Comparison of ENCODE assay signal across 8 cellular contexts in genomic region chr2:200703132-200703925, GRCh38.
DNase-seq lines count a peak whose midpoint lies in the region; ATAC-seq and TF ChIP-seq lines count a peak whose summit lies in the region.

No MANE protein-coding gene starts in this region.

- no peak overlapping the region for H2BK15ac ChIP-seq in IMR-90 (ENCODE audit: low read depth, low read length)

- H3K9me3 ChIP-seq in IMR-90 (ENCODE audit: control insufficient read depth, insufficient read depth, low read length) (no peaks in the 10 kb centered on the region), right lobe of liver (no peaks in the 10 kb centered on the region)

- no peak overlapping the region for H2AK5ac ChIP-seq in IMR-90 (ENCODE audit: low read depth, low read length)

- no peak overlapping the region for H2AFZ ChIP-seq in IMR-90 (replicated peaks; ENCODE audit: low read length, poor library complexity)

- dilution Hi-C loops in IMR-90 (cut with HindIII; ENCODE audit: low sequenced_read_pairs, unreplicated experiment): no loop called here

- H3K4ac ChIP-seq in IMR-90 (ENCODE audit: low read depth, low read length): no peak overlapping the region

- no peak overlapping the region for H4K91ac ChIP-seq in IMR-90 (ENCODE audit: insufficient read depth, low read depth, low read length)

- H2BK20ac ChIP-seq in IMR-90 (ENCODE audit: low read depth, low read length): no peak overlapping the region

- no peak overlapping the region for H4K5ac ChIP-seq in IMR-90 (ENCODE audit: low read depth, low read length)

- H3K56ac ChIP-seq in IMR-90 (ENCODE audit: extremely low read depth, insufficient read depth, low read length): no peak overlapping the region

- no peaks in the 10 kb centered on the region for H3K36me3 ChIP-seq in IMR-90 (ENCODE audit: control insufficient read depth, insufficient read depth, low read length)
- H3K36me3 ChIP-seq in right lobe of liver: no peaks in the 10 kb centered on the region

- H3K27me3 ChIP-seq in IMR-90 (ENCODE audit: control insufficient read depth, insufficient read depth, low read length) (peaks cover 7% of the 10 kb centered on the region), right lobe of liver (no peaks in the 10 kb centered on the region)

- WGBS in IMR-90 (ENCODE audit: extremely low coverage in 2 of 2, insufficient read length in 1 of 2), 2 experiments: 50% methylated on average over 2 of the region's 6 CpGs; no CpG with 5 or more reads in 1 of the 2 experiments
- WGBS in right lobe of liver (ENCODE audit: insufficient coverage, low coverage, low lambda C conversion rate, missing lambda C conversion rate): 33% methylated on average over 6 of the region's 6 CpGs

- ATAC-seq in IMR-90 (ENCODE audit: low read depth) (peak; percentile 73), right lobe of liver (peak; percentile 61 to 75 (median 69)), HG03469 (IDR thresholded peaks at IDR 0.05; ENCODE audit: unreplicated experiment) (no peak)

- intact Hi-C loops in IMR-90 (cut with micrococcal nuclease): loop anchor here (1.0 to 5.0 kb wide), 5 partner anchors 85 to 730 kb away; partner anchors contain the start of gene SGO2
- intact Hi-C loops in right lobe of liver (cut with DNase I): no loop called here

- POLR2A ChIA-PET in IMR-90 (lab: Charles Lee; ENCODE audit: unreplicated experiment): no interaction called here

- no peak overlapping the region for H3K4me2 ChIP-seq in IMR-90 (ENCODE audit: low read depth, low read length)

- no peaks in the 10 kb centered on the region for H3K9me1 ChIP-seq in IMR-90 (ENCODE audit: insufficient read depth, low read length)

- no peaks in the 10 kb centered on the region for H4K20me1 ChIP-seq in IMR-90 (ENCODE audit: insufficient read depth, low read length)

- no peak overlapping the region for H2AK9ac ChIP-seq in IMR-90 (replicated peaks; ENCODE audit: low read depth, low read length, poor library complexity)

- no peak overlapping the region for H3K23ac ChIP-seq in IMR-90 (ENCODE audit: low read depth, low read length)

- no peak overlapping the region for H2BK5ac ChIP-seq in IMR-90 (ENCODE audit: low read depth, low read length, poor library complexity, severe bottlenecking)

- no peak overlapping the region for H4K8ac ChIP-seq in IMR-90 (ENCODE audit: low read depth in 2 of 2, low read length in 2 of 2)

- H3K27ac ChIP-seq in IMR-90 (ENCODE audit: insufficient read depth, low read length): no peak overlapping the region
- H3K27ac ChIP-seq in right lobe of liver: peak overlapping the region in 1 of 3 donors; percentile 88

- no peak overlapping the region for H3K4me3 ChIP-seq in IMR-90 (ENCODE audit: insufficient read depth, low read depth, low read length)
- no peak overlapping the region for H3K4me3 ChIP-seq in right lobe of liver

- peak; percentile 91 for TF ChIP-seq RAD21 in IMR-90 (IDR thresholded peaks at IDR 0.05; ENCODE audit: low read length)

- peak; percentile 88 for TF ChIP-seq CTCF in IMR-90 (conservative IDR thresholded peaks at IDR 0.05; ENCODE audit: low read depth, low read length)
- TF ChIP-seq CTCF in right lobe of liver (IDR thresholded peaks at IDR 0.05): peak; percentile 57 to 66 (median 64)

- H3K9ac ChIP-seq in IMR-90 (ENCODE audit: low read depth, low read length): no peak overlapping the region

- H3K18ac ChIP-seq in IMR-90 (ENCODE audit: low read depth, low read length): no peak overlapping the region

- CTCF ChIA-PET in IMR-90 (lab: Yijun Ruan, JAX): interaction anchor here (0.6 to 1.7 kb wide), 14 partner anchors 10 to 221 kb away, joined by 3 to 10 read pairs (median 4); no protein-coding TSS in a partner anchor

- in situ Hi-C loops in IMR-90 (cut with MboI; ENCODE audit: low sequenced_read_pairs): loop anchor here (10.0 kb wide), 1 partner anchor 729 kb away; no protein-coding TSS in a partner anchor

- H3K4me1 ChIP-seq in IMR-90 (ENCODE audit: control insufficient read depth, insufficient read depth, low read length): no peaks in the 10 kb centered on the region
- peaks cover 0 to 57% (median 0%) of the 10 kb centered on the region in 4 donors for H3K4me1 ChIP-seq in right lobe of liver

- peak; percentile 39 to 68 for DNase-seq in NOMO-1 (lab: John Stamatoyannopoulos, UW; ENCODE audit: unreplicated experiment in 2 of 2)
- no peak for DNase-seq in NOMO-1 treated with dmso at 0.1 percent for 144 hours (lab: John Stamatoyannopoulos, UW; ENCODE audit: unreplicated experiment)
- peak; percentile 80 for DNase-seq in IMR-90
- peak; percentile 68 for DNase-seq in RPMI7951 (ENCODE audit: low read depth)
- peak; percentile 9 for DNase-seq in central memory CD4-positive, alpha-beta T cell
- DNase-seq in right lobe of liver: no peak
- no peak for DNase-seq in HuH-7.5 (ENCODE audit: low spot score)

- no peak overlapping the region for H2BK120ac ChIP-seq in IMR-90 (ENCODE audit: low read depth, low read length)

- no peaks in the 10 kb centered on the region for H3K79me1 ChIP-seq in IMR-90 (ENCODE audit: low read depth in 1 of 2, low read length in 2 of 2)

- no peak overlapping the region for H3K14ac ChIP-seq in IMR-90 (replicated peaks; ENCODE audit: low read depth, low read length)

- no peak for TF ChIP-seq POLR2A in IMR-90 (IDR thresholded peaks at IDR 0.05; ENCODE audit: low read depth, low read length)
- TF ChIP-seq POLR2A in right lobe of liver (IDR thresholded peaks at IDR 0.05): no peak

- no TSS peak for BruUV-seq in IMR-90 (replicated peaks; lab: Mats Ljungman, UMichigan)

TF ChIP-seq in IMR-90, 13 proteins besides CTCF, POLR2A, EP300 and RAD21:
- TF ChIP-seq SMC3 (IDR thresholded peaks at IDR 0.05; ENCODE audit: low read depth, low read length) (peak; percentile 99), MXI1 (IDR thresholded peaks at IDR 0.05; ENCODE audit: borderline replicate concordance, low read depth, low read length) (no peak)
TF ChIP-seq in IMR-90: peak in this region for 1.

Comparison
In these comparisons a context has a peak if more than half of its experiments do, and no peak if none do; other contexts are left out.
1. DNase-seq: peak in NOMO-1 (2 of 2), IMR-90 (single experiment), RPMI7951 (single experiment) and central memory CD4-positive, alpha-beta T cell (single experiment); none in NOMO-1 treated with dmso at 0.1 percent for 144 hours (single experiment), right lobe of liver (0 of 3) and HuH-7.5 (single experiment).